15 cellular contexts compared by ENCODE assay signal in the genomic region with DNA sequence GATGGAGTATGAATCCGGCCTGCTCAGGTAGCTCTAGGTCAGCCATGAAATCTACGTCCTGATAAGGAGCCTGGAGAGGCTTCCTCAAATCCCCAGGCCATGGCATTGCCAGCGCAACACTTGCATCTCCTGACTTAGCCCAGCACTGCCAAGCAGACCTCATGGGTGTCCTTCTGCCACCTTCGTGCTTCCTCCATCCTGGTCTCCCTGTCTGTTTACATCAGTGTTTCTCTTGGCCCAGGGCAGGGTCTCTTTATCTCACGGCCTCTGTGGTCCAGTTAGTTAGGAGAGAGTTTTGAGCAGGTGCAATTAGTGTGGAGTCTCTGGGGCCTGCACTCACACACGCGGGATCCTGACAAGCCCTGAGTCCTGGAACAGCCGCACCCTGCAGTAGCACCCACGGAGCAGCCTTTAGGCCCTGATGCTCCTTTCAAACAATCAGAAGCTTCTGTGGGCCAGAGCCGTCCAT.
"Had no signal": no experiment of that assay in that cellular context is flagged by ENCODE, and none has a peak within 500 bp of the region (broad histone marks: within the 10 kb centered on the region; RNA-seq: fewer than 3 reads in every experiment).

No MANE protein-coding gene starts in this region.

- H3K27me3 ChIP-seq: heart left ventricle had no signal

- FAIRE-seq: astrocyte, colon, TTC549, urothelium cell line had no signal

- ATAC-seq: activated T-helper 17 cell treated with anti-CD3 and anti-CD28 coated beads, Interleukin-2, amount 50 U/mL, for 72 hours; heart left ventricle; stimulated activated naive CD8-positive, alpha-beta T cell treated with anti-CD3 and anti-CD28 coated beads, Interleukin-15, amount 100 ng/mL, for 72 hours had no signal

- H3K4me3 ChIP-seq: heart left ventricle, thoracic aorta had no signal

- H3K36me3 ChIP-seq: heart left ventricle, thoracic aorta had no signal

- H3K9me3 ChIP-seq: thoracic aorta had no signal

- H3K27ac ChIP-seq: heart left ventricle, thoracic aorta had no signal

- DNase-seq: activated CD4-positive, alpha-beta T cell treated with anti-CD3 and anti-CD28 coated beads, Interleukin-2, amount 50 U/mL, for 1 hour; activated naive CD4-positive, alpha-beta T cell treated with anti-CD3 and anti-CD28 coated beads for 36 hours; activated T-cell treated with anti-CD3 and anti-CD28 coated beads for 4 hours; foreskin melanocyte; heart left ventricle; midbrain; stimulated activated CD4-positive, alpha-beta T cell treated with anti-CD3 and anti-CD28 coated beads, Interleukin-4, amount 100 ng/mL, for 24 hours; stimulated activated naive CD8-positive, alpha-beta T cell treated with anti-CD3 and anti-CD28 coated beads, Interleukin-15, amount 100 ng/mL, for 72 hours; T-helper 2 cell had no signal
